10 cellular contexts compared by ENCODE assay signal in the genomic region with DNA sequence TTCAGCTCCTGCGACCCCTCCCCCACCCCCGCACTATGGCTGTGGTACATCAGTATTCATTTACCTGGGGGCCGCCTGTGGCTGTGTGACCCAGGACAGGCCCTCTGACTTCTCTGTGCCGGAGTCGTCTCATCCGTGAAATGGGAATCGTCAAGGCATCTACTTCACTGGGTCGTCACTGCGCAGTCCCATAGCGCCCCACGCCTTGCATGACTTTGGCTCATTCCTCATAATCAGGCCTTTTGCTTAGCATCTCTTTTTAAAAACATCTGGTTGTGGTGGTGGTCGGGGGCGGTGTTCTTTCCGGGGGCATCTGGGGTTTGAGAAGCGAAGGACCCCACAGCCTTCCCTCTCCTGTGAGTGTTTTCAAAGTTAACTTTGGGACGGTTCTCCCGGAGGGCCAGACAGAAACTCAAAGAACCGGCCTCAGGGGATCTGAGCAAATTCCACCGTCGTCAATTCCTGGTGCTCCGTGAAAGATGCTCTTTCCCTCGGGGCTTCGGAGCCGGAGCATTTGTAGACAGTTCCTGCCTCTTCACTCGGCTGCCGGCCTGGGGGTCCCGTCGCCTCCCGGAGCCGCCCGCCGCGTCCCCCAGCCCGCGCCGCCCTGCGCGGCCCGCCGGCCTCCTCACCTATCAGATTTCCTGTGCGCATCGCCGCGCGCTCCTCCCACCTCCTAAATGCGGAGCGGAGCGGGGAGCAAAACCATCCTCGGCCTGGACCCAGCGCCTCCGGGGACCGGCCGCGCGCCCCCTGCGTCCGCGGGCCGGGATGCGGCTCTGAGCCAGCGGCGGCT. TPM values are rescaled to one million over a fixed set of nuclear protein-coding genes. Genes with fewer than 3 reads are reported as not detected.
DNase-seq lines count a peak whose midpoint lies in the region; FAIRE-seq and TF ChIP-seq lines count a peak whose summit lies in the region.
"Had no signal": no experiment of that assay in that cellular context is flagged by ENCODE, and none has a peak within 500 bp of the region (broad histone marks: within the 10 kb centered on the region; RNA-seq: fewer than 3 reads in every experiment).

A gene with protein sequence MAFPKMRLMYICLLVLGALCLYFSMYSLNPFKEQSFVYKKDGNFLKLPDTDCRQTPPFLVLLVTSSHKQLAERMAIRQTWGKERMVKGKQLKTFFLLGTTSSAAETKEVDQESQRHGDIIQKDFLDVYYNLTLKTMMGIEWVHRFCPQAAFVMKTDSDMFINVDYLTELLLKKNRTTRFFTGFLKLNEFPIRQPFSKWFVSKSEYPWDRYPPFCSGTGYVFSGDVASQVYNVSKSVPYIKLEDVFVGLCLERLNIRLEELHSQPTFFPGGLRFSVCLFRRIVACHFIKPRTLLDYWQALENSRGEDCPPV (plus strand): TSS at position 708 of the 796 bp plus-strand sequence. CDS start 47,620 bp downstream, outside the sequence.

- peak within 1 kb of the TSS; percentile 4 for H3K27ac Mint-ChIP-seq in astrocyte (ENCODE audit: unreplicated experiment)
- no peak within 1 kb of the TSS for H3K27ac Mint-ChIP-seq in CD4-positive, alpha-beta memory T cell

- H3K4me3 ChIP-seq in astrocyte (ENCODE audit: insufficient read depth, low read depth, low read length): peak within 1 kb of the TSS; percentile 71
- peak within 1 kb of the TSS; percentile 27 for H3K4me3 ChIP-seq in thymus (ENCODE audit: low read length)
- H3K4me3 ChIP-seq in CD4-positive, alpha-beta memory T cell (ENCODE audit: low read length in 2 of 2): no peak within 1 kb of the TSS
- H3K4me3 ChIP-seq: SK-N-MC had no signal

- H3K36me3 Mint-ChIP-seq in astrocyte (ENCODE audit: low read depth, unreplicated experiment): no peaks in the 10 kb centered on the region
- H3K36me3 Mint-ChIP-seq in CD4-positive, alpha-beta memory T cell: no peaks in the 10 kb centered on the region

- DNase-seq in NCI-H82 (lab: John Stamatoyannopoulos, UW) (peak; percentile 17), NCI-H82 treated with DMSO at 0.1 percent for 48 hours (lab: John Stamatoyannopoulos, UW; ENCODE audit: unreplicated experiment) (no peak), astrocyte (ENCODE audit: low read depth) (peak; percentile 60), kidney glomerular epithelial cell (lab: John Stamatoyannopoulos, UW) (peak; percentile 36), GM13976 (ENCODE audit: low spot score) (no peak), NK-92 (lab: John Stamatoyannopoulos, UW; ENCODE audit: unreplicated experiment) (no peak)
- DNase-seq in CD4-positive, alpha-beta memory T cell: no peak
- DNase-seq: GOT3 had no signal

- H3K27me3 ChIP-seq in astrocyte (ENCODE audit: insufficient read depth, low read length) (no peaks in the 10 kb centered on the region), thymus (ENCODE audit: control insufficient read depth, insufficient read depth) (peaks cover 37% of the 10 kb centered on the region)
- H3K27me3 ChIP-seq in CD4-positive, alpha-beta memory T cell (ENCODE audit: insufficient read depth, low read length): peaks cover 3% of the 10 kb centered on the region

- peak within 1 kb of the TSS; percentile 94 for H2AFZ ChIP-seq in astrocyte (ENCODE audit: low read depth, low read length)

- in situ Hi-C loops in GM13976 (cut with MboI; ENCODE audit: low sequenced_read_pairs, unreplicated experiment): no loop called here

- peaks cover 18% of the 10 kb centered on the region for H3K4me1 Mint-ChIP-seq in astrocyte (ENCODE audit: low read depth, unreplicated experiment)
- H3K4me1 Mint-ChIP-seq in CD4-positive, alpha-beta memory T cell: peaks cover 4 to 9% (median 7%) of the 10 kb centered on the region in 4 donors

- H3K9me3 Mint-ChIP-seq in astrocyte (ENCODE audit: unreplicated experiment): no peaks in the 10 kb centered on the region
- H3K9me3 Mint-ChIP-seq in CD4-positive, alpha-beta memory T cell: peaks cover 0 to 5% (median 0%) of the 10 kb centered on the region in 8 donors

- no peak for TF ChIP-seq CTCF in astrocyte (IDR thresholded peaks at IDR 0.05; ENCODE audit: insufficient read depth, low read depth, low read length)
- no peak for TF ChIP-seq CTCF in GM13976 (IDR thresholded peaks at IDR 0.05; ENCODE audit: borderline replicate concordance, control extremely low read depth, extremely low read depth, insufficient read depth, missing control alignments)

- no peak for FAIRE-seq in astrocyte (lab: Jason Lieb, UNC)

- no peaks in the 10 kb centered on the region for H4K20me1 ChIP-seq in astrocyte (ENCODE audit: insufficient read depth, low read length)

- H3K36me3 ChIP-seq in astrocyte (ENCODE audit: insufficient read depth, low read length) (no peaks in the 10 kb centered on the region), thymus (ENCODE audit: control insufficient read depth, insufficient read depth) (no peaks in the 10 kb centered on the region)
- no peaks in the 10 kb centered on the region for H3K36me3 ChIP-seq in CD4-positive, alpha-beta memory T cell (ENCODE audit: insufficient read depth, low read length)

- intact Hi-C loops in CD4-positive, alpha-beta memory T cell (cut with micrococcal nuclease): no loop called here

- WGBS in thymus: 5% methylated on average over 62 of the region's 62 CpGs

- POLR2A ChIA-PET in CD4-positive, alpha-beta memory T cell (lab: Charles Lee; ENCODE audit: partially characterized antibody): no interaction called here

- CTCF ChIA-PET in CD4-positive, alpha-beta memory T cell (lab: Charles Lee; ENCODE audit: partially characterized antibody): no interaction called here

- H3K27ac ChIP-seq in astrocyte (ENCODE audit: low read depth, low read length): no peak within 1 kb of the TSS
- no peak within 1 kb of the TSS for H3K27ac ChIP-seq in thymus (ENCODE audit: low read depth)
- H3K27ac ChIP-seq in CD4-positive, alpha-beta memory T cell (ENCODE audit: low read depth, low read length): no peak within 1 kb of the TSS
- H3K27ac ChIP-seq: SK-N-MC had no signal

- H3K9me3 ChIP-seq in astrocyte (ENCODE audit: insufficient read depth, low read depth, low read length) (no peaks in the 10 kb centered on the region), thymus (ENCODE audit: control insufficient read depth) (no peaks in the 10 kb centered on the region)
- H3K9me3 ChIP-seq in CD4-positive, alpha-beta memory T cell (ENCODE audit: control insufficient read depth in 1 of 2, low read length in 2 of 2): no peaks in the 10 kb centered on the region

- H3K4me1 ChIP-seq in astrocyte (ENCODE audit: insufficient read depth, low read length) (peaks cover 27% of the 10 kb centered on the region), thymus (ENCODE audit: control insufficient read depth, insufficient read depth, low read length) (no peaks in the 10 kb centered on the region)
- no peaks in the 10 kb centered on the region for H3K4me1 ChIP-seq in CD4-positive, alpha-beta memory T cell (ENCODE audit: insufficient read depth, low read length)

- peak within 1 kb of the TSS; percentile 87 for H3K4me2 ChIP-seq in astrocyte (ENCODE audit: low read length)

- no peaks in the 10 kb centered on the region for H3K79me2 ChIP-seq in astrocyte (ENCODE audit: insufficient read depth, low read length)

- peak within 1 kb of the TSS; percentile 76 for H3K9ac ChIP-seq in astrocyte (ENCODE audit: low read length)

- H3K4me3 Mint-ChIP-seq in astrocyte (ENCODE audit: unreplicated experiment): peak within 1 kb of the TSS; percentile 89
- H3K4me3 Mint-ChIP-seq in CD4-positive, alpha-beta memory T cell: peak within 1 kb of the TSS in 2 of 8 donors; percentile 0 to 20

- peaks cover 13% of the 10 kb centered on the region for H3K27me3 Mint-ChIP-seq in astrocyte (ENCODE audit: low read depth, unreplicated experiment)
- peaks cover 11 to 34% of the 10 kb centered on the region in 2 donors for H3K27me3 Mint-ChIP-seq in CD4-positive, alpha-beta memory T cell

RNA-seq across cellular contexts. Expression of the gene that starts here (rescaled TPM):
- 2.2 and 2.5 TPM in 2 replicates for total RNA-seq in astrocyte
- 0.80 TPM for polyA plus RNA-seq in thymus
- total RNA-seq in CD4-positive, alpha-beta memory T cell: not detected
- not detected for polyA plus RNA-seq in CD4-positive, alpha-beta memory T cell

Comparison
In these comparisons a context has a peak if more than half of its experiments do, and no peak if none do; other contexts are left out.
1. DNase-seq: peak in NCI-H82 (single experiment), astrocyte (single experiment) and kidney glomerular epithelial cell (single experiment); none in NCI-H82 treated with DMSO at 0.1 percent for 48 hours (single experiment), GM13976 (single experiment), CD4-positive, alpha-beta memory T cell (0 of 5) and NK-92 (single experiment).
2. H3K4me3 ChIP-seq: peak in astrocyte (single experiment) and thymus (single experiment); none in CD4-positive, alpha-beta memory T cell (0 of 2).